Comparison of ENCODE assay signal across 1 cellular context in the genomic region with DNA sequence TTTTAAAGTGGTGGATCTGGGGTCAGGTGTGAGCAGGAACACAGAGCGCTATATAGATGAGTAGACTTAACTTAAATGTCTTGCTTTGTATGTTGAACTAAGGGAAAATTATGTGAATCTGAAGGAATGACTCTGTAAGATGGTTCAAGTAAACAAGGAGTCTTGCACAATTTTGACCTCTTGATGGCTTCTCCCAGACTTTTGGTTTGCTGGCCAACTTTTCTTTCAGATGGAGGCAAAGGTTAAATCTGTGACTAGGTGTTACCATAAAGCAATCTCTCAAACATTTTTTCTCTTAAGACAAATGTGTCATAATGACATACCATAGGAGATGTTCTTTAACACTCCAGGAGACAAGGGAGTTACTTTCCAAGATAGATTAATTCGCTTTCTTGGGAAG.
TF ChIP-seq lines count a peak whose summit lies in the region.

No MANE protein-coding gene starts in this region.

TF ChIP-seq in HCT116, 20 proteins besides CTCF, POLR2A, EP300 and RAD21 (continued from another document):
- TF ChIP-seq ZBTB33 (IDR thresholded peaks at IDR 0.05; ENCODE audit: extremely low read depth, insufficient replicate concordance, low read length) = no peak
- TF ChIP-seq, protein P1, sequence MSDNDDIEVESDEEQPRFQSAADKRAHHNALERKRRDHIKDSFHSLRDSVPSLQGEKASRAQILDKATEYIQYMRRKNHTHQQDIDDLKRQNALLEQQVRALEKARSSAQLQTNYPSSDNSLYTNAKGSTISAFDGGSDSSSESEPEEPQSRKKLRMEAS (IDR thresholded peaks at IDR 0.05) = no peak
- TF ChIP-seq EZH2 (IDR thresholded peaks at IDR 0.05) = no peak
